In the genomic region with DNA sequence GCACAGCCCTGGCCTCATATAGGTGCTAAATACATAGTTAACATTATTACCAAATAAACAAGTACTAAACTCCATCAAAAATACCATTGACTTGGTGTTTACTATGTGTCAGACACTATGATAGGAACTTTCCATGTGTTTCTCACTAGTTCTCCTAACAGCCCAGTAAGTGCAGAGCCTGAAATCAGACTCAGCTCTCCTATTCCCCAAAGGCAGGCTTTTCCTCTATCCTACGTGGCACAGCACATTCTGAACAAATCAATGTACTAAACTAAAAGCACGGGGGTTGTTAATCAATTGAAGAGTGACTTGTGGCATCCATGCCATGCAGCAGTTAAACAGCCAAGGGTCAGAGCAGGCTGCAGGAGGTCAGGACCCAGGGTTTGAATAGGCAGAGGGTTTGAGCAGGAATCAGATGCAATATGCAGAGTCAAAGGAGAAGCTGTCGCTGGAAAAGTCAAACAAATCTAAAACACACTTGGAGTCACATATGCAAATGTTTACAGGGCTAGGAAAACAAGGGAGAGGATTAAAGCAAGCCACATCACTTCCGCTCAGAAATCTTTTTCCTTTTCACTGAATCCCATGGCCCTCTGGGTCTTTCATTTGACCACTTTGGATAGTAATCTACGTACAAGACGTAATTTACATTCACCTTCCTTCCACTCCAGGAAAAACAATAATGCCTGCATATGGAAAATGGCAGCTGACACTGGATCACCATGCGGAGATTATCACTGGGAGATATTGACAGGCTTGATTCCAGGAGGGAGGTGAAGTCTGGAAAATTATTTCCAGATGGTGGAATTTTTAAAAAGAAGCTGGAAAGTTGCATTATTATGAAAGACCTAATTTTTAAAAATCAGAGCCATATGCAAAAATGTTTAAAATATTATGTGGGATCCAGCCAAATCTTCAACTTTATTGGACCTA, we compare ENCODE assay signal across 30 cellular contexts.
DNase-seq lines count a peak whose midpoint lies in the region; ATAC-seq and TF ChIP-seq lines count a peak whose summit lies in the region.
"Had no signal": no experiment of that assay in that cellular context is flagged by ENCODE, and none has a peak within 500 bp of the region (broad histone marks: within the 10 kb centered on the region; RNA-seq: fewer than 3 reads in every experiment).

No MANE protein-coding gene starts in this region.

- H3K36me3 ChIP-seq in SK-N-SH (replicated peaks in 1 of 2; ENCODE audit: control insufficient read depth in 1 of 2, insufficient read depth in 2 of 2, low read length in 1 of 2) (no peaks in the 10 kb centered on the region), neuronal stem cell (replicated peaks in 1 of 2; ENCODE audit: control insufficient read depth in 2 of 2, insufficient read depth in 2 of 2, low read length in 2 of 2) (no peaks in the 10 kb centered on the region), adrenal gland (replicated peaks in 1 of 2) (no peaks in the 10 kb centered on the region)
- H3K36me3 ChIP-seq: BLaER1 treated with 17β-estradiol and CSF1 and Interleukin-3, amounts not matched to agents 10 nM and 100 nM; pancreas; Peyer's patch; SJCRH30; spleen; transverse colon had no signal

- no peak overlapping the region for H2BK12ac ChIP-seq in H9 (ENCODE audit: insufficient read length, low read depth, low read length)
- H2BK12ac ChIP-seq in neuronal stem cell (ENCODE audit: low read length) = no peak overlapping the region

- H3K27ac ChIP-seq in H9 (ENCODE audit: insufficient read length, low read depth, low read length) (no peak overlapping the region), SK-N-SH (ENCODE audit: low read depth in 2 of 2, low read length in 1 of 2) (no peak overlapping the region; a peak in 1 of 4 replicates), neuronal stem cell (replicated peaks; ENCODE audit: low read length) (no peak overlapping the region), adrenal gland (no peak overlapping the region)
- H3K27ac ChIP-seq: BLaER1 treated with 17β-estradiol and CSF1 and Interleukin-3, amounts not matched to agents 10 nM and 100 nM; HL-60; pancreas; Peyer's patch; SJCRH30; spleen; transverse colon had no signal

- no CpG with 5 or more reads among the region's 7 CpGs for WGBS in H9 (ENCODE audit: extremely low coverage, insufficient read length, low lambda C conversion rate)
- 62% methylated on average over 7 of the region's 7 CpGs for WGBS in SK-N-SH (ENCODE audit: low lambda C conversion rate)
- WGBS in neuronal stem cell (ENCODE audit: extremely low coverage in 2 of 2, insufficient read length in 2 of 2, insufficient replicate concordance in 1 of 2), 2 donors = no CpG with 5 or more reads among the region's 7 CpGs
- WGBS in adrenal gland, 4 donors = 63 to 77% (median 67%) methylated on average over 6 to 7 of the region's 7 CpGs

- no peak overlapping the region for H3K4me3 ChIP-seq in SK-N-SH (ENCODE audit: low read depth in 2 of 2, low read length in 1 of 2)
- H3K4me3 ChIP-seq in fibroblast of mammary gland (ENCODE audit: control insufficient read depth, low read depth, low read length) = no peak overlapping the region
- no peak overlapping the region for H3K4me3 ChIP-seq in neuronal stem cell (ENCODE audit: low read length in 2 of 2)
- no peak overlapping the region for H3K4me3 ChIP-seq in adrenal gland
- H3K4me3 ChIP-seq: BLaER1 treated with 17β-estradiol and CSF1 and Interleukin-3, amounts not matched to agents 10 nM and 100 nM; pancreas; Peyer's patch; SJCRH30; spleen; transverse colon had no signal

- intact Hi-C loops in adrenal gland (cut with DNase I) = no loop called here

- H3K9me2 ChIP-seq in SK-N-SH = no peaks in the 10 kb centered on the region

- TF ChIP-seq RAD21 in SK-N-SH (IDR thresholded peaks at IDR 0.05; ENCODE audit: low read length) = no peak

- H3F3A ChIP-seq in SK-N-SH (replicated peaks; ENCODE audit: insufficient read depth) = peaks cover 6% of the 10 kb centered on the region

- H4K8ac ChIP-seq in H9 (replicated peaks; ENCODE audit: insufficient read length, low read depth, low read length) = no peak overlapping the region
- no peak overlapping the region for H4K8ac ChIP-seq in neuronal stem cell (ENCODE audit: low read depth, low read length)

- H3K4me2 ChIP-seq in H9 (ENCODE audit: insufficient read depth, insufficient read length, low read length) (no peak overlapping the region), SK-N-SH (no peak overlapping the region), neuronal stem cell (ENCODE audit: insufficient read depth, low read length, poor library complexity, severe bottlenecking) (no peak overlapping the region)
- H3K4me2 ChIP-seq: BLaER1 treated with 17β-estradiol and CSF1 and Interleukin-3, amounts not matched to agents 10 nM and 100 nM had no signal

- peak in 1 of 2 experiments; percentile 32; a peak in 1 of 4 replicates for TF ChIP-seq EP300 in SK-N-SH (IDR thresholded peaks at IDR 0.05; ENCODE audit: borderline replicate concordance in 1 of 2, low read depth in 1 of 2, low read length in 1 of 2)

- no peaks in the 10 kb centered on the region for H3K9me3 ChIP-seq in H9 (ENCODE audit: control insufficient read depth, low read depth, low read length)
- no peaks in the 10 kb centered on the region for H3K9me3 ChIP-seq in SK-N-SH
- H3K9me3 ChIP-seq in neuronal stem cell (replicated peaks in 1 of 2; ENCODE audit: control insufficient read depth in 2 of 2, insufficient read depth in 1 of 2, low read depth in 1 of 2, low read length in 2 of 2) = peaks cover 4 to 11% of the 10 kb centered on the region in 2 donors
- no peaks in the 10 kb centered on the region for H3K9me3 ChIP-seq in adrenal gland (replicated peaks in 1 of 3)
- H3K9me3 ChIP-seq: pancreas, Peyer's patch, SJCRH30, transverse colon had no signal

- peak overlapping the region in 2 of 3 experiments; percentile 14 to 37; a peak in 3 of 7 replicates for H3K27ac Mint-ChIP-seq in H9
- H3K27ac Mint-ChIP-seq in effector memory CD8-positive, alpha-beta T cell = no peak overlapping the region
- H3K27ac Mint-ChIP-seq: activated CD4-positive, alpha-beta memory T cell treated with anti-CD3 and anti-CD28 coated beads for 36 hours; activated naive CD4-positive, alpha-beta T cell treated with anti-CD3 and anti-CD28 coated beads for 36 hours; activated T-helper 1 cell treated with anti-CD3 and anti-CD28 coated beads, Interleukin-12 subunit alpha, Interleukin-12 subunit beta, Interleukin-2, Interleukin-4 antibody, amounts not matched to agents 30 ng/mL and 10 ng/mL and 1 ng/mL, durations not matched to agents 14 hours and 24 hours and 36 hours; HFFc6; naive B cell had no signal

- no peak overlapping the region for H2BK5ac ChIP-seq in H9 (ENCODE audit: insufficient read length, low read length)
- H2BK5ac ChIP-seq in neuronal stem cell (ENCODE audit: low read length) = no peak overlapping the region

- no peak overlapping the region for H4K5ac ChIP-seq in H9 (ENCODE audit: insufficient read length, low read depth, low read length)

- H3K27me3 ChIP-seq in H9 (ENCODE audit: insufficient read depth, low read length) (no peaks in the 10 kb centered on the region), SK-N-SH (ENCODE audit: insufficient read depth) (no peaks in the 10 kb centered on the region), neuronal stem cell (ENCODE audit: control insufficient read depth in 3 of 3, insufficient read depth in 3 of 3, low read depth in 1 of 3, low read length in 3 of 3) (no peaks in the 10 kb centered on the region), adrenal gland (no peaks in the 10 kb centered on the region)
- H3K27me3 ChIP-seq: BLaER1 treated with 17β-estradiol and CSF1 and Interleukin-3, amounts not matched to agents 10 nM and 100 nM; Peyer's patch; SJCRH30; spleen; transverse colon had no signal

- H2AFZ ChIP-seq in H9 (ENCODE audit: low read length) (no peak overlapping the region), SK-N-SH (ENCODE audit: low read depth) (no peak overlapping the region), neuronal stem cell (ENCODE audit: low read length) (peak overlapping the region; percentile 70)

- POLR2A ChIA-PET in SK-N-SH (lab: Yijun Ruan, JAX) = no interaction called here

- peaks cover 6% of the 10 kb centered on the region for H3K4me1 ChIP-seq in H9 (ENCODE audit: insufficient read depth, low read length)
- peaks cover 5 to 9% of the 10 kb centered on the region in 2 experiments; a peak in 3 of 4 replicates for H3K4me1 ChIP-seq in SK-N-SH (ENCODE audit: control insufficient read depth in 1 of 2, insufficient read depth in 2 of 2, low read depth in 1 of 2, low read length in 1 of 2)
- peaks cover 8 to 23% of the 10 kb centered on the region in 2 donors for H3K4me1 ChIP-seq in neuronal stem cell (ENCODE audit: control insufficient read depth in 2 of 2, insufficient read depth in 1 of 2, low read depth in 1 of 2, low read length in 2 of 2)
- H3K4me1 ChIP-seq in adrenal gland (replicated peaks in 1 of 2) = no peaks in the 10 kb centered on the region
- H3K4me1 ChIP-seq: BLaER1 treated with 17β-estradiol and CSF1 and Interleukin-3, amounts not matched to agents 10 nM and 100 nM; pancreas; Peyer's patch; spleen; transverse colon had no signal

- H3T11ph ChIP-seq in H9 (ENCODE audit: low read length) = no peak overlapping the region

- DNase-seq in H9 = no peak
- peak; percentile 31 for DNase-seq in SK-N-SH
- DNase-seq in fibroblast of mammary gland (ENCODE audit: low read depth) = peak; percentile 26
- DNase-seq in neuronal stem cell (ENCODE audit: low spot score) = no peak
- no peak for DNase-seq in AG08395 (ENCODE audit: low spot score)
- DNase-seq in adrenal gland = no peak
- DNase-seq in HUDEP-2 (lab: John Stamatoyannopoulos, UW; ENCODE audit: unreplicated experiment in 76 of 76) = no peak
- DNase-seq in effector memory CD8-positive, alpha-beta T cell = no peak
- DNase-seq: ACHN; activated CD4-positive, alpha-beta memory T cell treated with anti-CD3 and anti-CD28 coated beads for 36 hours; activated CD8-positive, alpha-beta memory T cell treated with anti-CD3 and anti-CD28 coated beads, Interleukin-2, amount 50 U/mL, for 4 hours; activated naive CD4-positive, alpha-beta T cell treated with anti-CD3 and anti-CD28 coated beads for 36 hours; COR-L47; DMS53; effector CD8-positive, alpha-beta T cell; Kasumi-1; naive B cell; NCI-H524 treated with DMSO at 0.1 percent for 48 hours; pancreas; Peyer's patch; spleen; T-helper 1 cell; transverse colon had no signal

- no peak overlapping the region for H3K56ac ChIP-seq in H9 (ENCODE audit: insufficient read length, low read depth, low read length)

- peaks cover 7% of the 10 kb centered on the region for H3K27me3 Mint-ChIP-seq in H9 (ENCODE audit: low read depth)
- H3K27me3 Mint-ChIP-seq in effector memory CD8-positive, alpha-beta T cell = peaks cover 0 to 11% of the 10 kb centered on the region in 2 donors
- H3K27me3 Mint-ChIP-seq: naive B cell had no signal

- no peak overlapping the region for H3K14ac ChIP-seq in H9 (ENCODE audit: insufficient read depth, low read length)
- H3K14ac ChIP-seq in neuronal stem cell (ENCODE audit: low read length) = no peak overlapping the region

- peaks cover 8 to 16% of the 10 kb centered on the region in 2 experiments; a peak in 4 of 5 replicates for H3K9me3 Mint-ChIP-seq in H9
- H3K9me3 Mint-ChIP-seq in effector memory CD8-positive, alpha-beta T cell = peaks cover 0 to 9% of the 10 kb centered on the region in 2 donors
- H3K9me3 Mint-ChIP-seq: HFFc6 had no signal

- H2BK15ac ChIP-seq in H9 (ENCODE audit: low read depth, low read length) (no peak overlapping the region), neuronal stem cell (ENCODE audit: low read length) (no peak overlapping the region)

- H3K18ac ChIP-seq in H9 (ENCODE audit: insufficient read length, low read depth, low read length) (no peak overlapping the region), neuronal stem cell (ENCODE audit: low read length) (no peak overlapping the region)

- no peak for TF ChIP-seq POLR2A in adrenal gland (IDR thresholded peaks at IDR 0.05)

- H4K91ac ChIP-seq in H9 (ENCODE audit: insufficient read length, low read depth, low read length) (no peak overlapping the region), neuronal stem cell (ENCODE audit: low read depth, low read length, poor library complexity) (no peak overlapping the region)

- H3K23me2 ChIP-seq in H9 (ENCODE audit: insufficient read length, low read depth, low read length, poor library complexity, severe bottlenecking) = no peaks in the 10 kb centered on the region

- no peak overlapping the region for H3K4ac ChIP-seq in H9 (ENCODE audit: low read depth, low read length)
- no peak overlapping the region for H3K4ac ChIP-seq in neuronal stem cell (ENCODE audit: low read length)

- no peak overlapping the region for H3K4me3 Mint-ChIP-seq in H9
- H3K4me3 Mint-ChIP-seq in effector memory CD8-positive, alpha-beta T cell = no peak overlapping the region
- H3K4me3 Mint-ChIP-seq: activated CD4-positive, alpha-beta memory T cell treated with anti-CD3 and anti-CD28 coated beads for 36 hours; activated naive CD4-positive, alpha-beta T cell treated with anti-CD3 and anti-CD28 coated beads for 36 hours; activated T-helper 1 cell treated with anti-CD3 and anti-CD28 coated beads, Interleukin-12 subunit alpha, Interleukin-12 subunit beta, Interleukin-2, Interleukin-4 antibody, amounts not matched to agents 30 ng/mL and 10 ng/mL and 1 ng/mL, durations not matched to agents 14 hours and 24 hours and 36 hours; HFFc6; naive B cell had no signal

- TF ChIP-seq CTCF in H9 (conservative IDR thresholded peaks at IDR 0.05) (no peak), SK-N-SH (IDR thresholded peaks at IDR 0.05) (no peak), fibroblast of mammary gland (conservative IDR thresholded peaks at IDR 0.05; ENCODE audit: control insufficient read depth, insufficient read depth, low read depth, low read length) (no peak), adrenal gland (IDR thresholded peaks at IDR 0.05) (no peak)

- CTCF ChIA-PET in SK-N-SH (lab: Yijun Ruan, JAX) = interaction anchor here (0.9 to 2.1 kb wide), 5 partner anchors 14 to 136 kb away, joined by 3 to 6 read pairs (median 5); no protein-coding TSS in a partner anchor

- H3K23ac ChIP-seq in H9 (ENCODE audit: insufficient read length, low read depth, low read length) = no peak overlapping the region
- no peak overlapping the region for H3K23ac ChIP-seq in neuronal stem cell (ENCODE audit: low read depth, low read length, poor library complexity)

- H3K79me2 ChIP-seq in H9 (ENCODE audit: insufficient read depth, low read length) = no peaks in the 10 kb centered on the region
- no peaks in the 10 kb centered on the region for H3K79me2 ChIP-seq in SK-N-SH (ENCODE audit: insufficient read depth)

- H3K9ac ChIP-seq in H9 (ENCODE audit: extremely low read depth, insufficient read length, low read length) (no peak overlapping the region), SK-N-SH (no peak overlapping the region), neuronal stem cell (ENCODE audit: low read depth, low read length, poor library complexity) (no peak overlapping the region)
- H3K9ac ChIP-seq: BLaER1 treated with 17β-estradiol and CSF1 and Interleukin-3, amounts not matched to agents 10 nM and 100 nM had no signal

- H3K4me1 Mint-ChIP-seq in H9 = peaks cover 28 to 30% of the 10 kb centered on the region in 2 experiments
- H3K4me1 Mint-ChIP-seq in effector memory CD8-positive, alpha-beta T cell (ENCODE audit: low read depth in 2 of 2) = no peaks in the 10 kb centered on the region
- H3K4me1 Mint-ChIP-seq: naive B cell had no signal

- no peak overlapping the region for H2BK120ac ChIP-seq in H9 (ENCODE audit: low read depth, low read length, poor library complexity, severe bottlenecking)
- H2BK120ac ChIP-seq in neuronal stem cell (ENCODE audit: low read depth, low read length) = no peak overlapping the region

- H2BK20ac ChIP-seq in H9 (ENCODE audit: low read depth, low read length, poor library complexity, severe bottlenecking) = no peak overlapping the region

- H3K79me1 ChIP-seq in H9 (ENCODE audit: insufficient read depth, low read depth, low read length, poor library complexity, severe bottlenecking) = no peaks in the 10 kb centered on the region
- no peaks in the 10 kb centered on the region for H3K79me1 ChIP-seq in neuronal stem cell (ENCODE audit: low read depth, low read length)

- no peak for ATAC-seq in effector memory CD8-positive, alpha-beta T cell (replicated peaks)
- ATAC-seq: HepG2, left lobe of liver had no signal

- no peak overlapping the region for H2AK5ac ChIP-seq in H9 (ENCODE audit: insufficient read length, low read length)
- no peak overlapping the region for H2AK5ac ChIP-seq in neuronal stem cell (ENCODE audit: low read depth, low read length)

- peaks cover 0 to 9% (median 9%) of the 10 kb centered on the region in 3 experiments; a peak in 5 of 7 replicates for H3K36me3 Mint-ChIP-seq in H9 (ENCODE audit: insufficient read depth in 1 of 3, low read depth in 3 of 3)
- H3K36me3 Mint-ChIP-seq in effector memory CD8-positive, alpha-beta T cell (ENCODE audit: insufficient read depth) = no peaks in the 10 kb centered on the region
- H3K36me3 Mint-ChIP-seq: activated CD4-positive, alpha-beta memory T cell treated with anti-CD3 and anti-CD28 coated beads for 36 hours; naive B cell had no signal

- H4K20me1 ChIP-seq in H9 (ENCODE audit: control insufficient read depth, insufficient read depth, insufficient read length) (no peaks in the 10 kb centered on the region), SK-N-SH (ENCODE audit: insufficient read depth) (no peaks in the 10 kb centered on the region)
- H4K20me1 ChIP-seq: BLaER1 treated with 17β-estradiol and CSF1 and Interleukin-3, amounts not matched to agents 10 nM and 100 nM had no signal

Comparison
In these comparisons a context has a peak if more than half of its experiments do, and no peak if none do; other contexts are left out.
1. DNase-seq: peak in SK-N-SH (single experiment) and fibroblast of mammary gland (single experiment); none in H9 (single experiment), neuronal stem cell (single experiment), AG08395 (single experiment), adrenal gland (0 of 7), HUDEP-2 (0 of 76) and effector memory CD8-positive, alpha-beta T cell (0 of 3).
2. H3K27ac Mint-ChIP-seq: peak in H9 (2 of 3); none in effector memory CD8-positive, alpha-beta T cell (0 of 2).